ENCODE assay signal across 1 cellular context in the genomic region with DNA sequence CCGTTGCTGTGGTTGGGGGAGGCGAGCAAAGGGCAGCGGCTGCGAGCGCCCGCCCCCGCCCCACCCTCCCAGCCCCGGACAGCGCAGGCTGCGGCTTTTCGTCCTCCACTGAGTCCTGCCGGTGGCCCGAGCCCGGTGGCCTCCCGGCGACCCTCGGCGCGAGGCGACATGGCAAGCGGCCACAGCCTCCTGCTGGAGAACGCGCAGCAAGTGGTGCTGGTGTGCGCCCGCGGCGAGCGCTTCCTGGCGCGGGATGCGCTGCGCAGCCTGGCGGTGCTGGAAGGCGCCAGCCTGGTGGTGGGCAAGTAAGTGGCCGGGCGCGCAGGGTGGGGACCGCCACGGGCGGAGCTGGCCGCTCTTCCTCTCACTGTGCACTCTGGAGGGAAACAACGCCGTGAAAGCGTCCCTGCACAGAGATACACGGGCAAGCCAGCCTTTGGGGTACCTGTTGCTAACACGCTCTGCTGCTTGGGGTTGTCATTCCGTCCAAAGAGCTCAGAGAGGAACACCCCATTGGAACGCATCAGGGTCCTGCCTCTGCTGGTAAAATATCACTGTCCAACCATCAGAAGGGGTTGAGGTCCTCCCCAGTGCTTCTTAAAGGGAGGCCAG.
TF ChIP-seq lines count a peak whose summit lies in the region.

A gene with protein sequence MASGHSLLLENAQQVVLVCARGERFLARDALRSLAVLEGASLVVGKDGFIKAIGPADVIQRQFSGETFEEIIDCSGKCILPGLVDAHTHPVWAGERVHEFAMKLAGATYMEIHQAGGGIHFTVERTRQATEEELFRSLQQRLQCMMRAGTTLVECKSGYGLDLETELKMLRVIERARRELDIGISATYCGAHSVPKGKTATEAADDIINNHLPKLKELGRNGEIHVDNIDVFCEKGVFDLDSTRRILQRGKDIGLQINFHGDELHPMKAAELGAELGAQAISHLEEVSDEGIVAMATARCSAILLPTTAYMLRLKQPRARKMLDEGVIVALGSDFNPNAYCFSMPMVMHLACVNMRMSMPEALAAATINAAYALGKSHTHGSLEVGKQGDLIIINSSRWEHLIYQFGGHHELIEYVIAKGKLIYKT (plus strand): TSS at position 101 of the 612 bp plus-strand sequence. CDS start 68 bp downstream, at position 169.

TF ChIP-seq in HepG2, 621 proteins besides CTCF, POLR2A, EP300 and RAD21 (continued from another document and continues in another):
- TF ChIP-seq THAP9 (CRISPR knock-in tag; IDR thresholded peaks at IDR 0.05; ENCODE audit: borderline replicate concordance): no peak
- TF ChIP-seq FOXA3 (CRISPR knock-in tag; IDR thresholded peaks at IDR 0.05): no peak
- TF ChIP-seq ZNF326 (CRISPR knock-in tag; IDR thresholded peaks at IDR 0.05; ENCODE audit: borderline replicate concordance): no peak
- TF ChIP-seq ATF1 (CRISPR knock-in tag; IDR thresholded peaks at IDR 0.05): no peak
- TF ChIP-seq PAF1 (CRISPR knock-in tag; IDR thresholded peaks at IDR 0.05): no peak
- no peak for TF ChIP-seq ZNF563 (CRISPR knock-in tag; IDR thresholded peaks at IDR 0.05)
- TF ChIP-seq PRPF4 (IDR thresholded peaks at IDR 0.05; ENCODE audit: low read depth, low read length, poor library complexity, severe bottlenecking): no peak
- TF ChIP-seq ZNF3 (CRISPR knock-in tag; IDR thresholded peaks at IDR 0.05): no peak
- TF ChIP-seq SSRP1 (CRISPR knock-in tag; IDR thresholded peaks at IDR 0.05): peak; percentile 58; the same call in 1 of the 2 replicates
- no peak; the same call in 1 of the 2 replicates for TF ChIP-seq ZSCAN21 (CRISPR knock-in tag; IDR thresholded peaks at IDR 0.05; ENCODE audit: borderline replicate concordance)
- no peak for TF ChIP-seq ZFP36L1 (CRISPR knock-in tag; IDR thresholded peaks at IDR 0.05)
- TF ChIP-seq NFYC (CRISPR knock-in tag; IDR thresholded peaks at IDR 0.05): no peak; the same call in 1 of the 2 replicates
- TF ChIP-seq ZNF720 (CRISPR knock-in tag; IDR thresholded peaks at IDR 0.05): no peak
- no peak for TF ChIP-seq NR3C1 (CRISPR knock-in tag; IDR thresholded peaks at IDR 0.05)
- no peak for TF ChIP-seq ZFP62 (CRISPR knock-in tag; IDR thresholded peaks at IDR 0.05)
- no peak for TF ChIP-seq ZNF775 (CRISPR knock-in tag; IDR thresholded peaks at IDR 0.05; ENCODE audit: borderline replicate concordance)
- TF ChIP-seq ZNF383 (CRISPR knock-in tag; IDR thresholded peaks at IDR 0.05; ENCODE audit: borderline replicate concordance): no peak
- no peak for TF ChIP-seq TARDBP (CRISPR knock-in tag; IDR thresholded peaks at IDR 0.05)
- TF ChIP-seq MIXL1 (CRISPR knock-in tag; IDR thresholded peaks at IDR 0.05): no peak
- no peak; the same call in 1 of the 2 replicates for TF ChIP-seq RXRA (CRISPR knock-in tag; IDR thresholded peaks at IDR 0.05)
- TF ChIP-seq PAXIP1 (CRISPR knock-in tag; conservative IDR thresholded peaks at IDR 0.05): no peak; the same call in 1 of the 2 replicates
- no peak for TF ChIP-seq ESRRA (CRISPR knock-in tag; IDR thresholded peaks at IDR 0.05; ENCODE audit: low read depth)
- no peak for TF ChIP-seq SIX1 (CRISPR knock-in tag; IDR thresholded peaks at IDR 0.05; ENCODE audit: borderline replicate concordance)
- TF ChIP-seq NBN (conservative IDR thresholded peaks at IDR 0.05): no peak
- 0 out of 2 replicates have a peak, but pooled peaks have one; percentile 7 for TF ChIP-seq GABPB1 (CRISPR knock-in tag; IDR thresholded peaks at IDR 0.05)
- TF ChIP-seq, protein P1, sequence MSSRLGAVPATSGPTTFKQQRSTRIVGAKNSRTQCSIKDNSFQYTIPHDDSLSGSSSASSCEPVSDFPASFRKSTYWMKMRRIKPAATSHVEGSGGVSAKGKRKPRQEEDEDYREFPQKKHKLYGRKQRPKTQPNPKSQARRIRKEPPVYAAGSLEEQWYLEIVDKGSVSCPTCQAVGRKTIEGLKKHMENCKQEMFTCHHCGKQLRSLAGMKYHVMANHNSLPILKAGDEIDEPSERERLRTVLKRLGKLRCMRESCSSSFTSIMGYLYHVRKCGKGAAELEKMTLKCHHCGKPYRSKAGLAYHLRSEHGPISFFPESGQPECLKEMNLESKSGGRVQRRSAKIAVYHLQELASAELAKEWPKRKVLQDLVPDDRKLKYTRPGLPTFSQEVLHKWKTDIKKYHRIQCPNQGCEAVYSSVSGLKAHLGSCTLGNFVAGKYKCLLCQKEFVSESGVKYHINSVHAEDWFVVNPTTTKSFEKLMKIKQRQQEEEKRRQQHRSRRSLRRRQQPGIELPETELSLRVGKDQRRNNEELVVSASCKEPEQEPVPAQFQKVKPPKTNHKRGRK (CRISPR knock-in tag; IDR thresholded peaks at IDR 0.05): no peak
- TF ChIP-seq TOE1 (CRISPR knock-in tag; IDR thresholded peaks at IDR 0.05): no peak
- TF ChIP-seq ZFP36L2 (CRISPR knock-in tag; IDR thresholded peaks at IDR 0.05): no peak
- TF ChIP-seq ZBTB1 (CRISPR knock-in tag; IDR thresholded peaks at IDR 0.05; ENCODE audit: borderline replicate concordance): no peak
- TF ChIP-seq ARHGAP35 (CRISPR knock-in tag; IDR thresholded peaks at IDR 0.05; ENCODE audit: borderline replicate concordance): no peak
- TF ChIP-seq ZFP37 (CRISPR knock-in tag; IDR thresholded peaks at IDR 0.05; ENCODE audit: borderline replicate concordance): no peak
- TF ChIP-seq GLMP (CRISPR knock-in tag; IDR thresholded peaks at IDR 0.05; ENCODE audit: borderline replicate concordance): no peak
- no peak for TF ChIP-seq ATF2 (CRISPR knock-in tag; IDR thresholded peaks at IDR 0.05)
- no peak for TF ChIP-seq ZEB1 (IDR thresholded peaks at IDR 0.05; ENCODE audit: insufficient replicate concordance, low read depth)
- TF ChIP-seq ZNF790 (CRISPR knock-in tag; IDR thresholded peaks at IDR 0.05; ENCODE audit: borderline replicate concordance): no peak; the same call in 1 of the 2 replicates
- no peak for TF ChIP-seq ARNT (IDR thresholded peaks at IDR 0.05)
- TF ChIP-seq ZNF282 (IDR thresholded peaks at IDR 0.05; ENCODE audit: partially characterized antibody): no peak
- TF ChIP-seq AGO2 (optimal IDR thresholded peaks at IDR 0.05; ENCODE audit: low read depth, low read length): peak; percentile 81
- TF ChIP-seq HOXA3 (CRISPR knock-in tag; IDR thresholded peaks at IDR 0.05): peak; percentile 31; the same call in 1 of the 2 replicates
- TF ChIP-seq ZNF792 (CRISPR knock-in tag; IDR thresholded peaks at IDR 0.05): no peak
- TF ChIP-seq ZNF350 (CRISPR knock-in tag; IDR thresholded peaks at IDR 0.05; ENCODE audit: borderline replicate concordance, low read depth): no peak
- TF ChIP-seq ZNF292 (CRISPR knock-in tag; IDR thresholded peaks at IDR 0.05; ENCODE audit: borderline replicate concordance, low read depth): no peak
- TF ChIP-seq KAT2B (IDR thresholded peaks at IDR 0.05; ENCODE audit: borderline replicate concordance, low read depth, low read length): no peak
- TF ChIP-seq PRDM4 (CRISPR knock-in tag; IDR thresholded peaks at IDR 0.05; ENCODE audit: borderline replicate concordance): no peak
- 0 out of 2 replicates have a peak, but pooled peaks have one; percentile 24 for TF ChIP-seq ZNF589 (CRISPR knock-in tag; conservative IDR thresholded peaks at IDR 0.05)
- no peak for TF ChIP-seq SOX6 (IDR thresholded peaks at IDR 0.05)
- peak; percentile 36; the same call in 1 of the 2 replicates for TF ChIP-seq SOX6 (CRISPR knock-in tag; IDR thresholded peaks at IDR 0.05)
- no peak; the same call in 1 of the 2 replicates for TF ChIP-seq ZNF619 (CRISPR knock-in tag; IDR thresholded peaks at IDR 0.05)
- peak; percentile 62; the same call in 1 of the 2 replicates for TF ChIP-seq WIZ (CRISPR knock-in tag; IDR thresholded peaks at IDR 0.05)
- peak; percentile 49 for TF ChIP-seq PHF8 (CRISPR knock-in tag; IDR thresholded peaks at IDR 0.05)
- TF ChIP-seq ZSCAN25 (CRISPR knock-in tag; IDR thresholded peaks at IDR 0.05): 0 out of 2 replicates have a peak, but pooled peaks have one; percentile 53
- no peak for TF ChIP-seq DBP (CRISPR knock-in tag; IDR thresholded peaks at IDR 0.05; ENCODE audit: not compliant biosample characterization)
- TF ChIP-seq RBAK (CRISPR knock-in tag; IDR thresholded peaks at IDR 0.05): no peak
- TF ChIP-seq ZNF562 (CRISPR knock-in tag; IDR thresholded peaks at IDR 0.05; ENCODE audit: borderline replicate concordance): no peak
- TF ChIP-seq YEATS4 (CRISPR knock-in tag; IDR thresholded peaks at IDR 0.05; ENCODE audit: borderline replicate concordance): peak; percentile 67; the same call in 1 of the 2 replicates
